In the genomic region with DNA sequence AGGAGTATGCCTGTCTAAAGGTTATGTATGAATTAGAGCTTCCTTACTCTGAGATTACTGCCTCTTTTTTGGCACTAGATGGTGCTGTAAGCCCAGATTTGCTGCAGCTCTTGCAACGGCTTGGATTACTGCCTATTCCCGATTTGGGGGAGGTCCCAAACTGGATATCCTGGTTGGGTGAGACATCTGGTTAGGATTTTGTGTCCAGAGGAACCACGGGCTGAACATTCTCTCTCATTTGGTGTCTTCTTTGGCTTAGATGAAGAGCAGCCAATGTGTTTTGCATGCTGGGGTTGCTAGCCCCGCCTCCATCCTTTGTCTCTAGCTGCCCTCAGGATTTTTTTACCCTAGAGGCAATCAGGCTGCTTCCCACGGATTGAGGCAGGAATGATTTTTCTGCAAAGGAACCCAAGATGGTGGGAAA, we compare ENCODE assay signal across 8 cellular contexts. TPM values are rescaled to one million over a fixed set of nuclear protein-coding genes. Genes with fewer than 3 reads are reported as not detected.
DNase-seq lines count a peak whose midpoint lies in the region; TF ChIP-seq lines count a peak whose summit lies in the region.

No MANE protein-coding gene starts in this region.

- CTCF ChIA-PET in AG04449 (lab: Yijun Ruan, JAX): interaction anchor here (0.6 to 2.8 kb wide), 23 partner anchors 9 to 299 kb away, joined by 3 to 24 read pairs (median 4); partner anchors contain the start of gene VBP1

- peak; percentile 36 for DNase-seq in AG04449 (ENCODE audit: low read depth, low spot score)
- DNase-seq in Kasumi-1 (lab: John Stamatoyannopoulos, UW): peak; percentile 44 to 62
- DNase-seq in RKO (ENCODE audit: low spot score): peak; percentile 85
- DNase-seq in anterior cingulate cortex (lab: John Stamatoyannopoulos, UW): peak in 34 of 58 donors; percentile 0 to 46 (median 8)
- peak; percentile 58 for DNase-seq in right atrium auricular region (ENCODE audit: low spot score)
- DNase-seq in putamen (ENCODE audit: low spot score): peak; percentile 45
- no peak for DNase-seq in mesenteric fat pad (ENCODE audit: low spot score)

- H3K4me1 ChIP-seq in right atrium auricular region: no peaks in the 10 kb centered on the region

- H3K36me3 ChIP-seq in right atrium auricular region: no peaks in the 10 kb centered on the region

- POLR2A ChIA-PET in AG04449 (lab: Yijun Ruan, JAX): no interaction called here

- no peaks in the 10 kb centered on the region for H3K27me3 ChIP-seq in right atrium auricular region

- no peaks in the 10 kb centered on the region for H3K9me3 ChIP-seq in right atrium auricular region

- H3K4me3 ChIP-seq in AG04449 (ENCODE audit: low read depth, low read length) (no peak overlapping the region; the same call in 1 of the 2 replicates), right atrium auricular region (no peak overlapping the region)

- H3K27ac ChIP-seq in right atrium auricular region: no peak overlapping the region

- TF ChIP-seq CTCF in AG04449 (IDR thresholded peaks at IDR 0.05; ENCODE audit: insufficient read depth, low read length, missing control alignments) (peak; percentile 43), GM12874 (IDR thresholded peaks at IDR 0.05; ENCODE audit: insufficient read depth, low read depth, low read length) (peak; percentile 41), right atrium auricular region (IDR thresholded peaks at IDR 0.05) (peak in 1 of 2 donors; percentile 61)

RNA-seq across cellular contexts. Expression of gene F8A1, which starts 31.9 kb away (rescaled TPM):
- total RNA-seq in right atrium auricular region (10 to 100 TPM in 1 of 2 donors, 1 to 10 TPM in 1; 8.4 to 12.2 TPM), mesenteric fat pad (32.8 TPM)
